ENCODE assay signal across 8 cellular contexts in the genomic region with DNA sequence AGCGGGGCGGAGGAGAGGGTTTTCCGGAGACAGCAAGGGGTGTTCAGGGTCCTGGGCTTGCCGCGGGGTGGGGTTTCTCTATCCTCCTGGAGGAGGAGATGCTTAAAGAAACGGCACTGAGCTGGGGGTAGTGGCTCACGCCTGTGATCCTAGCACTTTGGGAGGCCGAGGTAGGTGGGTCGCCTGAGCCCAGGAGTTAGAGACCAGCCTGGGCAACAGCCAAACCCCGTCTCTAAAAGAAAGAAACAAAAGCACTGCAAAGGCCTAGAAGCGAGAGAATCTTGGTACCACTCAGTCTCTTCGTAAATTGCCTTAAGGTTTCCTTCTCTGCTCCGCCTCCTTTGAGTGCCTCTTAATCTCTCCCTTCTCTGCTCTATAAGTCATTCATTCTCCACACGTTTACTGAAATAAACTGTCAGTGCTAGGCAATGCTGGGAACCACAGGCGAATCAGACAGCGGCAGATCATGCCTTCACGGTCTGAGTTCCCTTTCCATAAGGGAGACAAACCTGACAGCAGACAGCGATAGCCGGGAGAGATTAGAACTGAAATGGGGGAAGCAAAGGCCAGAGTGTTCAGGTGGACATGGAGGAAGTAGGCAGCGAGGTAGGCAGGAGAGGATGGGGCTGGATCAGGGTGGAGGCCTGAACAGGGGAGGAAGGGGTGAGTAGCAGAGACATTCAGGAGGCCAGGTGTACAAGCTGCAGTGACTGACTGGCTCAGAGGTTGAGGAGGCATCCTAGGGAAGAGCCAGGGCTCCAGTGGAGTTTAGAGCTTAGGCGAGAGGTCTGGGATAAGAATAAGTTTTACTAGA. TPM values are rescaled to one million over a fixed set of nuclear protein-coding genes. Genes with fewer than 3 reads are reported as not detected.
DNase-seq lines count a peak whose midpoint lies in the region; ATAC-seq and TF ChIP-seq lines count a peak whose summit lies in the region.

No MANE protein-coding gene starts in this region.

- H3K27ac Mint-ChIP-seq in osteocyte (ENCODE audit: unreplicated experiment), result peak overlapping the region; percentile 94

- no peaks in the 10 kb centered on the region for H3K9me2 ChIP-seq in PC-9 (ENCODE audit: insufficient read depth)

- H3K4me1 ChIP-seq in DND-41 (ENCODE audit: insufficient read depth, low read length) (peaks cover 48% of the 10 kb centered on the region), PC-9 (replicated peaks; ENCODE audit: insufficient read depth) (peaks cover 15% of the 10 kb centered on the region)

- intact Hi-C loops in PC-9 (cut with micrococcal nuclease; ENCODE audit: unreplicated experiment), result loop anchor here (1.0 to 5.0 kb wide), 2 partner anchors 75 to 313 kb away; partner anchors contain the start of genes MRPS12 and SARS2

- H3K36me3 ChIP-seq in DND-41 (ENCODE audit: insufficient read depth, low read length), result peaks cover 46% of the 10 kb centered on the region
- H3K36me3 ChIP-seq in PC-9 (ENCODE audit: low read depth), result peaks cover 11% of the 10 kb centered on the region

- peak overlapping the region; percentile 98 for H3K4me3 Mint-ChIP-seq in osteocyte (ENCODE audit: unreplicated experiment)

- TSS peak; percentile 53 for BruUV-seq in PC-9 (replicated peaks; lab: Mats Ljungman, UMichigan)

- H3K9me3 Mint-ChIP-seq in osteocyte (ENCODE audit: unreplicated experiment), result no peaks in the 10 kb centered on the region

- peaks cover 16% of the 10 kb centered on the region for H3K36me3 Mint-ChIP-seq in osteocyte (ENCODE audit: unreplicated experiment)

- CTCF ChIA-PET in PC-9 (lab: Charles Lee), result interaction anchor here (0.6 to 0.9 kb wide), 4 partner anchors 28 to 877 kb away, joined by 3 to 9 read pairs (median 4); partner anchors contain the start of gene ACTN4

- POLR2A ChIA-PET in PC-9 (lab: Charles Lee; ENCODE audit: unreplicated experiment), result interaction anchor here (0.5 to 0.7 kb wide), 5 partner anchors 28 to 616 kb away, joined by 3 to 18 read pairs (median 5); partner anchors contain the start of genes ACTN4 and ECH1

- DNase-seq in DND-41, result no peak
- DNase-seq in PC-9, result no peak
- DNase-seq in epithelial cell of prostate (ENCODE audit: low read depth, low spot score), result no peak
- no peak for DNase-seq in osteocyte (ENCODE audit: extremely low spot score, unreplicated experiment)
- no peak for DNase-seq in NCI-H2081 (lab: John Stamatoyannopoulos, UW)
- DNase-seq in NCI-H1694 (lab: John Stamatoyannopoulos, UW), result no peak
- DNase-seq in HUDEP-2 (lab: John Stamatoyannopoulos, UW; ENCODE audit: unreplicated experiment in 76 of 76), result no peak

- peaks cover 8% of the 10 kb centered on the region; the same call in 1 of the 2 replicates for H3F3A ChIP-seq in PC-9 (ENCODE audit: insufficient read depth, low read depth)

- H3K4me3 ChIP-seq in DND-41 (ENCODE audit: low read depth in 1 of 2, low read length in 2 of 2), result peak overlapping the region; percentile 56 to 86
- peak overlapping the region; percentile 87 for H3K4me3 ChIP-seq in PC-9

- H2AFZ ChIP-seq in DND-41 (ENCODE audit: low read depth, low read length) (peak overlapping the region; percentile 81), PC-9 (peak overlapping the region; percentile 85)

- peak overlapping the region; percentile 88 for H3K27ac ChIP-seq in DND-41 (ENCODE audit: low read length)
- H3K27ac ChIP-seq in PC-9, result peak overlapping the region; percentile 24
- H3K27ac ChIP-seq in epithelial cell of prostate, result peak overlapping the region; percentile 65

- H3K79me2 ChIP-seq in DND-41 (ENCODE audit: insufficient read depth, low read length) (peaks cover 59% of the 10 kb centered on the region), PC-9 (ENCODE audit: low read depth) (peaks cover 23% of the 10 kb centered on the region)

- peaks cover 3% of the 10 kb centered on the region for H3K27me3 Mint-ChIP-seq in osteocyte (ENCODE audit: unreplicated experiment)

- H3K4me2 ChIP-seq in DND-41 (ENCODE audit: insufficient read depth, low read length) (peak overlapping the region; percentile 99), PC-9 (peak overlapping the region; percentile 100)

- peaks cover 26% of the 10 kb centered on the region for H4K20me1 ChIP-seq in DND-41 (ENCODE audit: insufficient read depth, low read length)
- H4K20me1 ChIP-seq in PC-9 (ENCODE audit: insufficient read depth), result no peaks in the 10 kb centered on the region

- ATAC-seq in DND-41 (ENCODE audit: insufficient read depth, low read depth) (peak; percentile 1; the same call in 2 of the 3 replicates), GM21717 (IDR thresholded peaks at IDR 0.05; ENCODE audit: unreplicated experiment) (no peak)

- no peaks in the 10 kb centered on the region for H3K27me3 ChIP-seq in DND-41 (ENCODE audit: insufficient read depth, low read length, poor library complexity)
- no peaks in the 10 kb centered on the region for H3K27me3 ChIP-seq in PC-9 (ENCODE audit: insufficient read depth, low read depth)

- H3K9ac ChIP-seq in DND-41 (ENCODE audit: low read depth, low read length), result peak overlapping the region; percentile 93

- H3K4me1 Mint-ChIP-seq in osteocyte (ENCODE audit: unreplicated experiment), result peaks cover 20% of the 10 kb centered on the region

- TF ChIP-seq CTCF in DND-41 (IDR thresholded peaks at IDR 0.05; ENCODE audit: borderline replicate concordance, extremely low read depth, low read length, poor library complexity, severe bottlenecking) (no peak), PC-9 (conservative IDR thresholded peaks at IDR 0.05) (no peak), osteocyte (IDR thresholded peaks at IDR 0.05) (no peak)

- H3K9me3 ChIP-seq in DND-41 (ENCODE audit: insufficient read depth, low read length, severe bottlenecking) (no peaks in the 10 kb centered on the region), PC-9 (ENCODE audit: insufficient read depth, low read depth) (no peaks in the 10 kb centered on the region)

RNA-seq across cellular contexts. Expression of gene EIF3K, which starts 0.6 kb away (rescaled TPM):
- total RNA-seq in PC-9 (2021), result 230 and 292 TPM in 2 replicates
- total RNA-seq in osteocyte, result 258 and 262 TPM in 2 replicates

RNA-seq across cellular contexts. Expression of gene MAP4K1, which starts 1.8 kb away (rescaled TPM):
- total RNA-seq in PC-9 (2021) (3.5 and 6.8 TPM in 2 replicates), osteocyte (2.1 and 3.1 TPM in 2 replicates)

RNA-seq across cellular contexts. Expression of gene ACTN4, which starts 27.9 kb away (rescaled TPM):
- 1,066 and 1,233 TPM in 2 replicates for total RNA-seq in PC-9 (2021)
- total RNA-seq in osteocyte, result 525 and 560 TPM in 2 replicates

Comparison
In these comparisons a context has a peak if more than half of its experiments do, and no peak if none do; other contexts are left out.
1. H3K27ac ChIP-seq: peak in every context shown above with its lines; median percentile 88 in DND-41; 65 in epithelial cell of prostate; 24 in PC-9.